8 cellular contexts compared by ENCODE assay signal in the genomic region with DNA sequence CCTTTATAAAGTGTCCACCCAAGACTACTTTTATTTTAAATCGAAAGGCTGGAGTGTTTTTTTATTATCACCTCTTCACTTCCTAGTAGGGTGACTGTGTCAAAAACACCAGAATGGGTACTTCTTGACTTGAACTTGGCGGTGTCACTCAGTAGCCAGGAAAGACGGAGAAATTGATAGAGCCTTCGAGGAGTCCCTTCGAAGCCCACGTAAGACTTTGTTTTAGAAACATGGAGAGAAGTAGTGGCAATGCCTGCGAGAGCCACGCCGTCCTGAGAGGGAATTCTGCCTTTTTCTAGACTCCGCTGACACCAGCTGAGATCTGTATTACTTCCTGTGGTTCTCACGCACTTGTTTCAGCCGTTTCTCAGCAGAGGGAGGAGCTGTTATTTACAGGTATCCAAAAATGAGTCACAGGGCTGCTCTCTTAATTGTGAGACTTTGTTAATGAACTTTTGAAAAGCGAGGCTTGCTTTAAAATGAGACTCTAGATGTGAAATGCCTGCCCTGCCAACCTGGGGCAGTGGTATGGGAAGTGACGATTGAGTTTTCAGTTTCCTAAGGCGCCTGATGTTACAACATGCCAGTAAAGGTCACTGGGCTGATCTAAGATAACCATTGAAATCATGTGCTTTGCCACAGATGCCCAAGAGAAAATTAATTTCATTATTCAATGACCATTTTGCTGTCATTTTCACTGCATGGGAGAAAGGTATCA. TPM values are rescaled to one million over a fixed set of nuclear protein-coding genes. Genes with fewer than 3 reads are reported as not detected.
DNase-seq lines count a peak whose midpoint lies in the region; ATAC-seq and TF ChIP-seq lines count a peak whose summit lies in the region.

No MANE protein-coding gene starts in this region.

- peak; percentile 61 for ATAC-seq in HG03135 (IDR thresholded peaks at IDR 0.05; ENCODE audit: unreplicated experiment)
- peak; percentile 70 for ATAC-seq in activated naive CD8-positive, alpha-beta T cell treated with anti-CD3 and anti-CD28 coated beads, Interleukin-2, amount 50 U/mL, for 24 hours

- H3K36me3 Mint-ChIP-seq in activated naive CD8-positive, alpha-beta T cell treated with anti-CD3 and anti-CD28 coated beads, Interleukin-2, amount 50 U/mL, for 24 hours (ENCODE audit: low read depth): peaks cover 42% of the 10 kb centered on the region
- peaks cover 0 to 5% (median 3%) of the 10 kb centered on the region in 3 donors for H3K36me3 Mint-ChIP-seq in immature natural killer cell

- no peaks in the 10 kb centered on the region for H3K27me3 Mint-ChIP-seq in activated naive CD8-positive, alpha-beta T cell treated with anti-CD3 and anti-CD28 coated beads, Interleukin-2, amount 50 U/mL, for 24 hours
- H3K27me3 Mint-ChIP-seq in immature natural killer cell (ENCODE audit: low read depth in 3 of 3): peaks cover 0 to 13% (median 2%) of the 10 kb centered on the region in 3 donors

- H3K9me3 Mint-ChIP-seq in activated naive CD8-positive, alpha-beta T cell treated with anti-CD3 and anti-CD28 coated beads, Interleukin-2, amount 50 U/mL, for 24 hours: no peaks in the 10 kb centered on the region
- no peaks in the 10 kb centered on the region for H3K9me3 Mint-ChIP-seq in immature natural killer cell

- H3K27ac Mint-ChIP-seq in activated naive CD8-positive, alpha-beta T cell treated with anti-CD3 and anti-CD28 coated beads, Interleukin-2, amount 50 U/mL, for 24 hours: peak overlapping the region; percentile 96
- peak overlapping the region; percentile 91 to 98 (median 96) for H3K27ac Mint-ChIP-seq in immature natural killer cell

- DNase-seq in SKM-1 (lab: John Stamatoyannopoulos, UW; ENCODE audit: unreplicated experiment) (peak; percentile 43), immature natural killer cell (peak; percentile 78 to 83 (median 79)), GM03348 (ENCODE audit: low spot score) (no peak), NCI-H446 (lab: John Stamatoyannopoulos, UW) (no peak)
- DNase-seq in activated naive CD8-positive, alpha-beta T cell treated with anti-CD3 and anti-CD28 coated beads, Interleukin-2, amount 50 U/mL, for 24 hours: peak; percentile 54
- peak; percentile 14 to 34 (median 31) for DNase-seq in stimulated activated CD4-positive, alpha-beta T cell treated with anti-CD3 and anti-CD28 coated beads, Interleukin-1b, Interleukin-23, amount 100 ng/mL, for 24 hours (ENCODE audit: low read depth in 4 of 4, low spot score in 1 of 4)

- H3K4me3 Mint-ChIP-seq in activated naive CD8-positive, alpha-beta T cell treated with anti-CD3 and anti-CD28 coated beads, Interleukin-2, amount 50 U/mL, for 24 hours: peak overlapping the region; percentile 91
- peak overlapping the region; percentile 91 to 96 (median 95) for H3K4me3 Mint-ChIP-seq in immature natural killer cell

- peaks cover 57% of the 10 kb centered on the region for H3K4me1 Mint-ChIP-seq in activated naive CD8-positive, alpha-beta T cell treated with anti-CD3 and anti-CD28 coated beads, Interleukin-2, amount 50 U/mL, for 24 hours
- H3K4me1 Mint-ChIP-seq in immature natural killer cell: peaks cover 52 to 53% of the 10 kb centered on the region in 2 donors

- TF ChIP-seq POLR2A in GM19099 (IDR thresholded peaks at IDR 0.05; ENCODE audit: extremely low read depth, insufficient read length, low read depth): peak; percentile 82

RNA-seq across cellular contexts. Expression of a gene that starts 0.9 kb away (rescaled TPM):
- polyA plus RNA-seq in immature natural killer cell: 10 to 100 TPM; 28.7 to 42.6 (median 36.0) TPM

RNA-seq across cellular contexts. Expression of a gene that starts 55.8 kb away (rescaled TPM):
- 100 to 1,000 TPM; 346 to 550 (median 357) TPM for polyA plus RNA-seq in immature natural killer cell

Comparison
In these comparisons a context has a peak if more than half of its experiments do, and no peak if none do; other contexts are left out.
1. DNase-seq: peak in SKM-1 (single experiment), activated naive CD8-positive, alpha-beta T cell treated with anti-CD3 and anti-CD28 coated beads, Interleukin-2, amount 50 U/mL, for 24 hours (single experiment), immature natural killer cell (3 of 3) and stimulated activated CD4-positive, alpha-beta T cell treated with anti-CD3 and anti-CD28 coated beads, Interleukin-1b, Interleukin-23, amount 100 ng/mL, for 24 hours (4 of 4); none in GM03348 (single experiment) and NCI-H446 (0 of 2).